Comparison of ENCODE assay signal across 9 cellular contexts in genomic region chr15:37135225-37135624, GRCh38. TPM values are rescaled to one million over a fixed set of nuclear protein-coding genes. Genes with fewer than 3 reads are reported as not detected.
DNase-seq lines count a peak whose midpoint lies in the region; ATAC-seq and TF ChIP-seq lines count a peak whose summit lies in the region.
"Had no signal": no experiment of that assay in that cellular context is flagged by ENCODE, and none has a peak within 500 bp of the region (broad histone marks: within the 10 kb centered on the region; RNA-seq: fewer than 3 reads in every experiment).

No MANE protein-coding gene starts in this region.

- no peaks in the 10 kb centered on the region for H3K9me3 Mint-ChIP-seq in stimulated activated effector memory CD8-positive, alpha-beta T cell treated with anti-CD3 and anti-CD28 coated beads, Interleukin-12 subunit alpha, Interleukin-12 subunit beta, amount 100 ng/mL, for 72 hours

- no peaks in the 10 kb centered on the region for H3K36me3 Mint-ChIP-seq in stimulated activated effector memory CD8-positive, alpha-beta T cell treated with anti-CD3 and anti-CD28 coated beads, Interleukin-12 subunit alpha, Interleukin-12 subunit beta, amount 100 ng/mL, for 72 hours

- no peak overlapping the region for H3K4me3 ChIP-seq in BJ (ENCODE audit: low read depth, low read length)
- no peak overlapping the region for H3K4me3 ChIP-seq in prostate gland
- no peak overlapping the region for H3K4me3 ChIP-seq in gastroesophageal sphincter

- in situ Hi-C loops in KBM-7 (cut with MboI; ENCODE audit: low pct_unique_long_range_greater_than_20kb, low sequenced_read_pairs) = no loop called here

- TF ChIP-seq CTCF in BJ (IDR thresholded peaks at IDR 0.05; ENCODE audit: insufficient read depth, low read depth, low read length) = peak; percentile 26
- TF ChIP-seq CTCF in prostate gland (IDR thresholded peaks at IDR 0.05) = peak in 1 of 4 experiments; percentile 7
- TF ChIP-seq CTCF in gastroesophageal sphincter (IDR thresholded peaks at IDR 0.05) = peak in 1 of 4 experiments; percentile 18

- H3K4me1 ChIP-seq in prostate gland (replicated peaks) (no peaks in the 10 kb centered on the region), gastroesophageal sphincter (peaks cover 0 to 20% (median 0%) of the 10 kb centered on the region in 3 donors)

- TF ChIP-seq POLR2A in prostate gland (IDR thresholded peaks at IDR 0.05) = no peak
- TF ChIP-seq POLR2A in gastroesophageal sphincter (IDR thresholded peaks at IDR 0.05) = no peak

- H3K27ac Mint-ChIP-seq in stimulated activated effector memory CD8-positive, alpha-beta T cell treated with anti-CD3 and anti-CD28 coated beads, Interleukin-12 subunit alpha, Interleukin-12 subunit beta, amount 100 ng/mL, for 72 hours = no peak overlapping the region

- POLR2A ChIA-PET in BJ (lab: Charles Lee) = no interaction called here

- no peaks in the 10 kb centered on the region for H3K4me1 Mint-ChIP-seq in stimulated activated effector memory CD8-positive, alpha-beta T cell treated with anti-CD3 and anti-CD28 coated beads, Interleukin-12 subunit alpha, Interleukin-12 subunit beta, amount 100 ng/mL, for 72 hours

- H3K9me3 ChIP-seq in prostate gland (no peaks in the 10 kb centered on the region), gastroesophageal sphincter (no peaks in the 10 kb centered on the region)

- DNase-seq in BJ (ENCODE audit: low read depth) = no peak
- DNase-seq in KBM-7 = peak; percentile 48
- peak; percentile 18 for DNase-seq in cerebellar cortex (ENCODE audit: low spot score)
- DNase-seq in prostate gland (ENCODE audit: low spot score) = no peak
- DNase-seq in stimulated activated effector memory CD8-positive, alpha-beta T cell treated with anti-CD3 and anti-CD28 coated beads, Interleukin-12 subunit alpha, Interleukin-12 subunit beta, amount 100 ng/mL, for 72 hours (ENCODE audit: low spot score in 2 of 2) = no peak
- DNase-seq in HuH-7.5 (ENCODE audit: low spot score) = no peak
- DNase-seq: right cardiac atrium had no signal

- TF ChIP-seq EP300 in gastroesophageal sphincter (IDR thresholded peaks at IDR 0.05) = no peak

- intact Hi-C loops in prostate gland (cut with DNase I) = loop anchor here (2.0 to 10.0 kb wide), 4 partner anchors 252 to 1380 kb away; no protein-coding TSS in a partner anchor

- no peaks in the 10 kb centered on the region for H3K27me3 ChIP-seq in BJ (ENCODE audit: control insufficient read depth, insufficient read depth, low read length)
- no peaks in the 10 kb centered on the region for H3K27me3 ChIP-seq in prostate gland (replicated peaks; ENCODE audit: insufficient read depth)
- no peaks in the 10 kb centered on the region for H3K27me3 ChIP-seq in gastroesophageal sphincter

- H3K4me3 Mint-ChIP-seq in stimulated activated effector memory CD8-positive, alpha-beta T cell treated with anti-CD3 and anti-CD28 coated beads, Interleukin-12 subunit alpha, Interleukin-12 subunit beta, amount 100 ng/mL, for 72 hours = no peak overlapping the region

- H3K27ac ChIP-seq in prostate gland (no peak overlapping the region), gastroesophageal sphincter (no peak overlapping the region)

- H3K36me3 ChIP-seq in BJ (ENCODE audit: control insufficient read depth, insufficient read depth, low read length) (no peaks in the 10 kb centered on the region), prostate gland (no peaks in the 10 kb centered on the region), gastroesophageal sphincter (no peaks in the 10 kb centered on the region)

- peak; percentile 77 for ATAC-seq in GM19372 (IDR thresholded peaks at IDR 0.05; ENCODE audit: low read depth, unreplicated experiment)
- ATAC-seq in stimulated activated effector memory CD8-positive, alpha-beta T cell treated with anti-CD3 and anti-CD28 coated beads, Interleukin-12 subunit alpha, Interleukin-12 subunit beta, amount 100 ng/mL, for 72 hours = no peak
- ATAC-seq in gastroesophageal sphincter = no peak

- CTCF ChIA-PET in BJ (lab: Yijun Ruan, JAX) = interaction anchor here (0.5 to 3.7 kb wide), 15 partner anchors 10 to 1617 kb away, joined by 3 to 23 read pairs (median 4); no protein-coding TSS in a partner anchor

- WGBS in prostate gland = 88% methylated on average over 1 of the region's 1 CpG
- WGBS in gastroesophageal sphincter (ENCODE audit: low coverage in 1 of 2), 2 donors = 74 to 86% methylated on average over 1 of the region's 1 CpG

RNA-seq across cellular contexts. Expression of gene MEIS2, which starts 34.9 kb away (rescaled TPM):
- polyA plus RNA-seq in BJ (2011; rRNA removed) = 44.4 and 54.1 TPM in 2 replicates
- polyA minus RNA-seq in BJ (2011; rRNA and poly(A)+ RNA removed) = 51.6 and 54.6 TPM in 2 replicates
- total RNA-seq in prostate gland = 10 to 100 TPM; 53.4 to 73.2 TPM
- total RNA-seq in gastroesophageal sphincter = 100 to 1,000 TPM in 1 of 4 donors, 10 to 100 TPM in 3; 43.1 to 108 (median 85.7) TPM

Comparison
In these comparisons a context has a peak if more than half of its experiments do, and no peak if none do; other contexts are left out.
1. DNase-seq: peak in KBM-7 (single experiment) and cerebellar cortex (single experiment); none in BJ (single experiment), prostate gland (single experiment), stimulated activated effector memory CD8-positive, alpha-beta T cell treated with anti-CD3 and anti-CD28 coated beads, Interleukin-12 subunit alpha, Interleukin-12 subunit beta, amount 100 ng/mL, for 72 hours (0 of 2) and HuH-7.5 (single experiment).